27 cellular contexts compared by ENCODE assay signal in genomic region chr20:39097889-39098288, GRCh38.
"Had no signal": no experiment of that assay in that cellular context is flagged by ENCODE, and none has a peak within 500 bp of the region (broad histone marks: within the 10 kb centered on the region; RNA-seq: fewer than 3 reads in every experiment).

No MANE protein-coding gene starts in this region.

- H3K9me3 Mint-ChIP-seq: nephron; stimulated activated memory B cell treated with anti-CD40 and anti-IgM and Interleukin-4, amounts not matched to agents 10 μg/mL and 1 μg/mL and 100 μg/mL, for 72 hours had no signal

- H3K4me1 ChIP-seq: lower lobe of right lung, pancreas, prostate gland, sigmoid colon, stomach, testis, thyroid gland, transverse colon, upper lobe of left lung, vagina had no signal

- H3K27ac Mint-ChIP-seq: naive thymus-derived CD8-positive, alpha-beta T cell; nephron; stimulated activated memory B cell treated with anti-CD40 and anti-IgM and Interleukin-4, amounts not matched to agents 10 μg/mL and 1 μg/mL and 100 μg/mL, for 72 hours had no signal

- H3K36me3 Mint-ChIP-seq: naive thymus-derived CD8-positive, alpha-beta T cell; stimulated activated memory B cell treated with anti-CD40 and anti-IgM and Interleukin-4, amounts not matched to agents 10 μg/mL and 1 μg/mL and 100 μg/mL, for 72 hours had no signal

- DNase-seq: hippocampal formation; kidney glomerular epithelial cell; left cardiac atrium; left ventricle myocardium superior; lower lobe of right lung; mammary epithelial cell; mesenchymal stem cell; naive thymus-derived CD8-positive, alpha-beta T cell; pancreas; posterior cingulate gyrus; retina; right cardiac atrium; sigmoid colon; small intestine; spleen; stimulated activated CD4-positive, alpha-beta T cell treated with anti-CD3 and anti-CD28 coated beads, Interleukin-4, amount 100 ng/mL, for 24 hours; stimulated activated naive CD4-positive, alpha-beta T cell treated with Interleukin-2 at 50 U/mL for 16 hours; stomach; testis; thyroid gland; transverse colon; upper lobe of left lung had no signal

- H3K4me1 Mint-ChIP-seq: naive thymus-derived CD8-positive, alpha-beta T cell; nephron; stimulated activated memory B cell treated with anti-CD40 and anti-IgM and Interleukin-4, amounts not matched to agents 10 μg/mL and 1 μg/mL and 100 μg/mL, for 72 hours had no signal

- H3K36me3 ChIP-seq: lower lobe of right lung, pancreas, prostate gland, sigmoid colon, spleen, stomach, thyroid gland, transverse colon, upper lobe of left lung, vagina had no signal

- H3K27ac ChIP-seq: lower lobe of right lung, pancreas, prostate gland, sigmoid colon, spleen, stomach, testis, thyroid gland, transverse colon, upper lobe of left lung, vagina had no signal

- H3K4me3 ChIP-seq: lower lobe of right lung, pancreas, prostate gland, sigmoid colon, spleen, stomach, testis, thyroid gland, transverse colon, upper lobe of left lung, vagina had no signal

- H3K4me3 Mint-ChIP-seq: naive thymus-derived CD8-positive, alpha-beta T cell; nephron; stimulated activated memory B cell treated with anti-CD40 and anti-IgM and Interleukin-4, amounts not matched to agents 10 μg/mL and 1 μg/mL and 100 μg/mL, for 72 hours had no signal

- H3K27me3 ChIP-seq: pancreas, testis, thyroid gland, upper lobe of left lung, vagina had no signal

- ATAC-seq: left cardiac atrium; left lobe of liver; left ventricle myocardium superior; lower lobe of right lung; naive thymus-derived CD8-positive, alpha-beta T cell; pancreas; right cardiac atrium; stimulated activated memory B cell treated with anti-CD40 and anti-IgM and Interleukin-4, amounts not matched to agents 10 μg/mL and 1 μg/mL and 100 μg/mL, for 72 hours had no signal

- H3K9me3 ChIP-seq: lower lobe of right lung, pancreas, prostate gland, sigmoid colon, spleen, stomach, testis, thyroid gland, transverse colon, upper lobe of left lung, vagina had no signal
